In the genomic region with DNA sequence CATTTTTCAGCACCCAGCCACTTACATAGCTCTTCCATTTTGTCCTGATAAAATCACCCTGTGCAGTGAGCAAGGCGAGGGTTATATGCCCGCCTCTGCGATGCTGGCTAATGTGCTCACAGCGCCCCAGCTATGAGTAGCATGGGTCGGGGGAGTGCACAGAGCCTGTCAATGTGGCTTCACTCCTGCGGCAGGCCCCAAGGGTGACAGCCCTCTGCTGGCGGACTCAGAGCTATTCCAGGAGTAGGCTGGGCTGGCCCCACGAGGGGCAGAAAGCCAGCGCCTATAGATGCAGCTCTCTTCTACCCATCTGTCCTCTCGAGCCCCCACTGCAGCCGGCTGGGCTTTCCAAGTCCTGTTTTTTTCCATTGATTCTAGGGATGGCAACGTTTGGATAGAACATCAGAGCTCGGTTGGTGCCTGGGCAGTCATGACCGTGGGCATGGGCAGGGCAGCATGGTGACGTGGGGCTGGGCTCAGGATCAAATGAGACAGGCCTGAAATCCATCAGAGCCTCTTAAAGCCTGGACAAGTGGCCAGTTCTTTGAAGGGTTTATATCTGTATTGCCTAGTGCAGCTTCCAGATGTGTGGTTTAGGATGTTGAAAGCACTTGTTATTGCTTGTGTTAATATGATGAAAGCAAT, we compare ENCODE assay signal across 1 cellular context.
TF ChIP-seq lines count a peak whose summit lies in the region.

No MANE protein-coding gene starts in this region.

TF ChIP-seq in HCT116, 20 proteins besides CTCF, POLR2A, EP300 and RAD21 (continued from another document):
- no peak for TF ChIP-seq YY1 (IDR thresholded peaks at IDR 0.05; ENCODE audit: extremely low read depth, insufficient replicate concordance, low read depth, low read length)
- no peak for TF ChIP-seq ZFX (IDR thresholded peaks at IDR 0.05)
- no peak for TF ChIP-seq CEBPB (IDR thresholded peaks at IDR 0.05; ENCODE audit: low read depth)
